ENCODE assay signal across 14 cellular contexts in genomic region chrX:150548684-150549083, GRCh38. TPM values are rescaled to one million over a fixed set of nuclear protein-coding genes. Genes with fewer than 3 reads are reported as not detected.
DNase-seq lines count a peak whose midpoint lies in the region; ATAC-seq and TF ChIP-seq lines count a peak whose summit lies in the region.
"Had no signal": no experiment of that assay in that cellular context is flagged by ENCODE, and none has a peak within 500 bp of the region (broad histone marks: within the 10 kb centered on the region; RNA-seq: fewer than 3 reads in every experiment).

No MANE protein-coding gene starts in this region.

- H3K4me1 Mint-ChIP-seq in MCF 10A (ENCODE audit: insufficient read depth, unreplicated experiment), result peaks cover 11% of the 10 kb centered on the region

- H3K9me3 ChIP-seq in breast epithelium (no peaks in the 10 kb centered on the region), PC-3 (ENCODE audit: low read length) (no peaks in the 10 kb centered on the region), spleen (no peaks in the 10 kb centered on the region)
- H3K9me3 ChIP-seq in effector memory CD4-positive, alpha-beta T cell (ENCODE audit: control insufficient read depth, low read length), result no peaks in the 10 kb centered on the region
- H3K9me3 ChIP-seq: gastroesophageal sphincter had no signal

- H3K79me2 ChIP-seq in PC-3 (ENCODE audit: low read length), result no peaks in the 10 kb centered on the region

- H3K9me2 ChIP-seq in PC-3 (replicated peaks; ENCODE audit: low read length), result no peaks in the 10 kb centered on the region

- ATAC-seq in PC-3, result peak; percentile 66
- no peak for ATAC-seq in GM18909 (IDR thresholded peaks at IDR 0.05; ENCODE audit: poor library complexity, unreplicated experiment)
- ATAC-seq: gastroesophageal sphincter had no signal

- peaks cover 0 to 30% of the 10 kb centered on the region in 2 donors for H3K27me3 ChIP-seq in breast epithelium
- H3K27me3 ChIP-seq in PC-3 (ENCODE audit: low read length), result no peaks in the 10 kb centered on the region
- H3K27me3 ChIP-seq in spleen (replicated peaks in 1 of 7), result no peaks in the 10 kb centered on the region
- H3K27me3 ChIP-seq in effector memory CD4-positive, alpha-beta T cell (replicated peaks; ENCODE audit: control insufficient read depth, insufficient read depth, low read length, poor library complexity, severe bottlenecking), result no peaks in the 10 kb centered on the region
- H3K27me3 ChIP-seq: gastroesophageal sphincter had no signal

- H3K36me3 ChIP-seq in breast epithelium (no peaks in the 10 kb centered on the region), PC-3 (ENCODE audit: low read depth, low read length) (no peaks in the 10 kb centered on the region), spleen (no peaks in the 10 kb centered on the region)
- H3K36me3 ChIP-seq in effector memory CD4-positive, alpha-beta T cell (ENCODE audit: control insufficient read depth, insufficient read depth, low read length), result no peaks in the 10 kb centered on the region
- H3K36me3 ChIP-seq: gastroesophageal sphincter had no signal

- H3K27ac Mint-ChIP-seq in MCF 10A (ENCODE audit: low read depth, unreplicated experiment), result no peak overlapping the region

- no peaks in the 10 kb centered on the region for H4K20me1 ChIP-seq in PC-3 (ENCODE audit: low read length)

- H3K9me3 Mint-ChIP-seq in MCF 10A (ENCODE audit: unreplicated experiment), result no peaks in the 10 kb centered on the region
- H3K9me3 Mint-ChIP-seq: stimulated activated naive CD8-positive, alpha-beta T cell treated with anti-CD3 and anti-CD28 coated beads, Interleukin-15, Interleukin-2, amounts not matched to agents 100 ng/mL and 50 ng/mL, for 24 hours had no signal

- no peaks in the 10 kb centered on the region for H3K36me3 Mint-ChIP-seq in MCF 10A (ENCODE audit: insufficient read depth, unreplicated experiment)

- intact Hi-C loops in MCF 10A (cut with micrococcal nuclease), result no loop called here
- intact Hi-C loops in breast epithelium (cut with DNase I; ENCODE audit: low total_unique reads), result no loop called here
- intact Hi-C loops in PC-3 (cut with micrococcal nuclease), result no loop called here
- intact Hi-C loops in spleen (cut with DNase I; ENCODE audit: low total_unique reads), result no loop called here

- DNase-seq in MCF 10A (ENCODE audit: unreplicated experiment) (peak; percentile 63), breast epithelium (ENCODE audit: low spot score in 2 of 2) (no peak), PC-3 (peak; percentile 66), epithelial cell of esophagus (ENCODE audit: low read depth) (peak; percentile 63), spleen (no peak)
- no peak for DNase-seq in effector memory CD4-positive, alpha-beta T cell
- no peak for DNase-seq in activated CD4-positive, CD25-positive, alpha-beta regulatory T cell treated with anti-CD3 and anti-CD28 coated beads, Interleukin-2, amount 50 U/mL, for 72 hours
- DNase-seq: activated CD4-positive, alpha-beta T cell treated with anti-CD3 and anti-CD28 coated beads, Interleukin-2, amount 50 U/mL, for 4 hours; cortex of kidney; islet precursor cell; NCI-H1105 had no signal

- no peak overlapping the region for H3K27ac ChIP-seq in breast epithelium
- H3K27ac ChIP-seq in PC-3 (ENCODE audit: low read length), result no peak overlapping the region
- peak overlapping the region in 5 of 8 donors; percentile 78 to 85 (median 82) for H3K27ac ChIP-seq in spleen
- H3K27ac ChIP-seq in effector memory CD4-positive, alpha-beta T cell (ENCODE audit: insufficient read depth, low read length, poor library complexity, severe bottlenecking), result no peak overlapping the region

- TF ChIP-seq POLR2A in breast epithelium (IDR thresholded peaks at IDR 0.05) (no peak), spleen (IDR thresholded peaks at IDR 0.05) (no peak)

- H3K4me3 ChIP-seq in breast epithelium, result no peak overlapping the region
- H3K4me3 ChIP-seq in PC-3 (ENCODE audit: low read length), result no peak overlapping the region
- H3K4me3 ChIP-seq in epithelial cell of esophagus (ENCODE audit: low read length), result no peak overlapping the region
- H3K4me3 ChIP-seq in spleen, result peak overlapping the region in 1 of 8 donors; percentile 66
- no peak overlapping the region for H3K4me3 ChIP-seq in effector memory CD4-positive, alpha-beta T cell (ENCODE audit: insufficient read depth, low read depth, low read length, poor library complexity, severe bottlenecking)

- peak overlapping the region; percentile 34; the same call in 1 of the 2 replicates for H3K4me2 ChIP-seq in PC-3 (ENCODE audit: low read length)

- POLR2A ChIA-PET in MCF 10A (lab: Yijun Ruan, JAX), result interaction anchor here (1.0 kb wide), 1 partner anchor 21 kb away, joined by 3 read pairs; no protein-coding TSS in a partner anchor
- POLR2A ChIA-PET in PC-3 (lab: Charles Lee; ENCODE audit: unreplicated experiment), result no interaction called here

- 60 to 69% (median 63%) methylated on average over 2 of the region's 2 CpGs for WGBS in spleen, 5 donors

- BruUV-seq in MCF 10A (replicated peaks; lab: Mats Ljungman, UMichigan) (no TSS peak), PC-3 (replicated peaks; lab: Mats Ljungman, UMichigan) (no TSS peak)

- no peaks in the 10 kb centered on the region for H3F3A ChIP-seq in PC-3 (ENCODE audit: low read length, unreplicated experiment)

- CTCF ChIA-PET in MCF 10A (lab: Yijun Ruan, JAX), result no interaction called here
- CTCF ChIA-PET in PC-3 (lab: Charles Lee), result no interaction called here

- H3K27me3 Mint-ChIP-seq in MCF 10A (ENCODE audit: insufficient read depth, unreplicated experiment), result peaks cover 11% of the 10 kb centered on the region
- H3K27me3 Mint-ChIP-seq: stimulated activated naive CD8-positive, alpha-beta T cell treated with anti-CD3 and anti-CD28 coated beads, Interleukin-15, Interleukin-2, amounts not matched to agents 100 ng/mL and 50 ng/mL, for 24 hours had no signal

- no peaks in the 10 kb centered on the region for H3K4me1 ChIP-seq in breast epithelium
- peaks cover 12% of the 10 kb centered on the region for H3K4me1 ChIP-seq in PC-3 (ENCODE audit: insufficient read depth, low read length)
- peaks cover 4 to 35% (median 23%) of the 10 kb centered on the region in 6 donors for H3K4me1 ChIP-seq in spleen
- H3K4me1 ChIP-seq in effector memory CD4-positive, alpha-beta T cell (ENCODE audit: control insufficient read depth, insufficient read depth, low read length, poor library complexity, severe bottlenecking), result peaks cover 7% of the 10 kb centered on the region

- H2AFZ ChIP-seq in PC-3 (ENCODE audit: low read length), result no peak overlapping the region

- TF ChIP-seq CTCF in MCF 10A (IDR thresholded peaks at IDR 0.05; ENCODE audit: unreplicated experiment) (no peak), breast epithelium (IDR thresholded peaks at IDR 0.05) (no peak), PC-3 (conservative IDR thresholded peaks at IDR 0.05; ENCODE audit: low read depth, low read length) (no peak), epithelial cell of esophagus (IDR thresholded peaks at IDR 0.05; ENCODE audit: insufficient read depth, low read depth, low read length, missing control alignments) (no peak), spleen (IDR thresholded peaks at IDR 0.05 in 8 of 11, conservative IDR thresholded peaks at IDR 0.05 in 3 of 11) (no peak)

- no peak overlapping the region for H3K9ac ChIP-seq in PC-3 (ENCODE audit: low read length)

- no peak overlapping the region for H3K4me3 Mint-ChIP-seq in MCF 10A (ENCODE audit: unreplicated experiment)

RNA-seq across cellular contexts. Expression of gene MTM1, which starts 19.7 kb away (rescaled TPM):
- total RNA-seq in MCF 10A (2022) (11.6 and 11.9 TPM in 2 replicates), breast epithelium (10 to 100 TPM; 14.7 to 17.3 (median 14.7) TPM), PC-3 (2014; rRNA removed) (5.5 and 13.7 TPM in 2 replicates), spleen (10 to 100 TPM; 24.9 to 39.5 (median 27.1) TPM)
- 1 to 10 TPM; 6.3 to 9.8 (median 7.0) TPM for polyA plus RNA-seq in spleen

Comparison
In these comparisons a context has a peak if more than half of its experiments do, and no peak if none do; other contexts are left out.
1. DNase-seq: peak in MCF 10A (single experiment), PC-3 (single experiment) and epithelial cell of esophagus (single experiment); none in breast epithelium (0 of 2), spleen (single experiment), effector memory CD4-positive, alpha-beta T cell (0 of 3) and activated CD4-positive, CD25-positive, alpha-beta regulatory T cell treated with anti-CD3 and anti-CD28 coated beads, Interleukin-2, amount 50 U/mL, for 72 hours (single experiment).
2. H3K27ac ChIP-seq: peak in spleen (5 of 8); none in breast epithelium (0 of 2), PC-3 (single experiment) and effector memory CD4-positive, alpha-beta T cell (single experiment).